In genomic region chr14:22508662-22509035, GRCh38 we compare ENCODE assay signal across 12 cellular contexts.
DNase-seq lines count a peak whose midpoint lies in the region; ATAC-seq and TF ChIP-seq lines count a peak whose summit lies in the region.
"Had no signal": no experiment of that assay in that cellular context is flagged by ENCODE, and none has a peak within 500 bp of the region (broad histone marks: within the 10 kb centered on the region; RNA-seq: fewer than 3 reads in every experiment).

No MANE protein-coding gene starts in this region.

- 87% methylated on average over 4 of the region's 4 CpGs for WGBS in right cardiac atrium
- WGBS in thymus = 79% methylated on average over 4 of the region's 4 CpGs

- TF ChIP-seq POLR2A in Raji (IDR thresholded peaks at IDR 0.05; ENCODE audit: insufficient read depth, low read depth, low read length) = 0 out of 2 replicates have a peak, but pooled peaks have one; percentile 6

- H3K4me3 Mint-ChIP-seq in dendritic cell treated with granulocyte-macrophage colony-stimulating factor and Interleukin-4, amounts not matched to agents 40 ng/mL and 50 ng/mL, for 4 days = no peak overlapping the region

- H3K4me3 ChIP-seq in right cardiac atrium (ENCODE audit: low read length) (no peak overlapping the region), thymus (ENCODE audit: low read length) (peak overlapping the region; percentile 44)
- H3K4me3 ChIP-seq: skin epidermis had no signal

- H3K36me3 ChIP-seq in thymus (ENCODE audit: control insufficient read depth, insufficient read depth) = peaks cover 34% of the 10 kb centered on the region

- H3K27ac ChIP-seq in right cardiac atrium (ENCODE audit: low read length) (peak overlapping the region; percentile 70), thymus (ENCODE audit: low read depth) (peak overlapping the region; percentile 78)

- H3K36me3 Mint-ChIP-seq in dendritic cell treated with granulocyte-macrophage colony-stimulating factor and Interleukin-4, amounts not matched to agents 40 ng/mL and 50 ng/mL, for 4 days (ENCODE audit: low read depth) = no peaks in the 10 kb centered on the region

- H3K9me3 ChIP-seq in right cardiac atrium (ENCODE audit: control insufficient read depth, low read length) (no peaks in the 10 kb centered on the region), thymus (ENCODE audit: control insufficient read depth) (no peaks in the 10 kb centered on the region)

- H3K4me1 ChIP-seq in right cardiac atrium (ENCODE audit: control insufficient read depth, insufficient read depth, low read length) = peaks cover 14% of the 10 kb centered on the region
- H3K4me1 ChIP-seq in thymus (ENCODE audit: control insufficient read depth, insufficient read depth, low read length) = peaks cover 48% of the 10 kb centered on the region

- H3K27ac Mint-ChIP-seq in dendritic cell treated with granulocyte-macrophage colony-stimulating factor and Interleukin-4, amounts not matched to agents 40 ng/mL and 50 ng/mL, for 4 days = peak overlapping the region; percentile 45

- DNase-seq in right cardiac atrium (no peak), left ventricle myocardium superior (no peak), nucleus accumbens (lab: John Stamatoyannopoulos, UW) (no peak), NCI-H1930 (lab: John Stamatoyannopoulos, UW) (no peak)
- DNase-seq in stimulated activated CD4-positive, alpha-beta T cell treated with anti-CD3 and anti-CD28 coated beads, Interleukin-2, amount 100 ng/mL, for 24 hours = no peak
- DNase-seq: DMS79 treated with DMSO at 0.1 percent for 48 hours, NCI-H1092 treated with DMSO at 0.1 percent for 48 hours, NCI-H345 had no signal

- intact Hi-C loops in right cardiac atrium (cut with DNase I) = loop anchor here in 1 of 4 donors (5.0 kb wide), 1 partner anchor 39 kb away; no protein-coding TSS in a partner anchor
- intact Hi-C loops in left ventricle myocardium superior (cut with micrococcal nuclease) = no loop called here
- intact Hi-C loops in dendritic cell treated with granulocyte-macrophage colony-stimulating factor and Interleukin-4, amounts not matched to agents 40 ng/mL and 50 ng/mL, for 4 days (cut with micrococcal nuclease) = no loop called here

- ATAC-seq in right cardiac atrium (no peak), left ventricle myocardium superior (no peak)

- H3K27me3 Mint-ChIP-seq in dendritic cell treated with granulocyte-macrophage colony-stimulating factor and Interleukin-4, amounts not matched to agents 40 ng/mL and 50 ng/mL, for 4 days = no peaks in the 10 kb centered on the region

- no peaks in the 10 kb centered on the region for H3K27me3 ChIP-seq in right cardiac atrium (ENCODE audit: control insufficient read depth, insufficient read depth)
- no peaks in the 10 kb centered on the region for H3K27me3 ChIP-seq in thymus (ENCODE audit: control insufficient read depth, insufficient read depth)

- no peaks in the 10 kb centered on the region for H3K9me3 Mint-ChIP-seq in dendritic cell treated with granulocyte-macrophage colony-stimulating factor and Interleukin-4, amounts not matched to agents 40 ng/mL and 50 ng/mL, for 4 days

- peaks cover 37% of the 10 kb centered on the region for H3K4me1 Mint-ChIP-seq in dendritic cell treated with granulocyte-macrophage colony-stimulating factor and Interleukin-4, amounts not matched to agents 40 ng/mL and 50 ng/mL, for 4 days (ENCODE audit: low read depth)
